ENCODE assay signal across 1 cellular context in the genomic region with DNA sequence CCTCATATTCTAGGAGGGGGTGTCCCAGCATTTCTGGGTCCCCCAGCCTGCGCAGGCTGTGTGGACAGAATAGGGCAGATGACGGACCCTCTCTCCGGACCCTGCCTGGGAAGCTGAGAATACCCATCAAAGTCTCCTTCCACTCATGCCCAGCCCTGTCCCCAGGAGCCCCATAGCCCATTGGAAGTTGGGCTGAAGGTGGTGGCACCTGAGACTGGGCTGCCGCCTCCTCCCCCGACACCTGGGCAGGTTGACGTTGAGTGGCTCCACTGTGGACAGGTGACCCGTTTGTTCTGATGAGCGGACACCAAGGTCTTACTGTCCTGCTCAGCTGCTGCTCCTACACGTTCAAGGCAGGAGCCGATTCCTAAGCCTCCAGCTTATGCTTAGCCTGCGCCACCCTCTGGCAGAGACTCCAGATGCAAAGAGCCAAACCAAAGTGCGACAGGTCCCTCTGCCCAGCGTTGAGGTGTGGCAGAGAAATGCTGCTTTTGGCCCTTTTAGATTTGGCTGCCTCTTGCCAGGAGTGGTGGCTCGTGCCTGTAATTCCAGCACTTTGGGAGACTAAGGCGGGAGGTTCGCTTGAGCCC.
TF ChIP-seq lines count a peak whose summit lies in the region.

No MANE protein-coding gene starts in this region.

TF ChIP-seq in H1, 55 proteins besides CTCF, POLR2A, EP300 and RAD21:
- TF ChIP-seq MAFK (IDR thresholded peaks at IDR 0.05; ENCODE audit: low read depth, low read length) (no peak), TEAD4 (IDR thresholded peaks at IDR 0.05; ENCODE audit: low read depth, low read length) (no peak), NRF1 (IDR thresholded peaks at IDR 0.05; ENCODE audit: low read depth, low read length) (no peak), TAF7 (optimal IDR thresholded peaks at IDR 0.05; ENCODE audit: borderline replicate concordance, low read depth, low read length) (no peak), CREB1 (IDR thresholded peaks at IDR 0.05) (no peak)
- TF ChIP-seq, protein P1, sequence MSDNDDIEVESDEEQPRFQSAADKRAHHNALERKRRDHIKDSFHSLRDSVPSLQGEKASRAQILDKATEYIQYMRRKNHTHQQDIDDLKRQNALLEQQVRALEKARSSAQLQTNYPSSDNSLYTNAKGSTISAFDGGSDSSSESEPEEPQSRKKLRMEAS (IDR thresholded peaks at IDR 0.05) = no peak
- TF ChIP-seq, protein P2, sequence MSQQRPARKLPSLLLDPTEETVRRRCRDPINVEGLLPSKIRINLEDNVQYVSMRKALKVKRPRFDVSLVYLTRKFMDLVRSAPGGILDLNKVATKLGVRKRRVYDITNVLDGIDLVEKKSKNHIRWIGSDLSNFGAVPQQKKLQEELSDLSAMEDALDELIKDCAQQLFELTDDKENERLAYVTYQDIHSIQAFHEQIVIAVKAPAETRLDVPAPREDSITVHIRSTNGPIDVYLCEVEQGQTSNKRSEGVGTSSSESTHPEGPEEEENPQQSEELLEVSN (IDR thresholded peaks at IDR 0.05) = no peak
